ENCODE assay signal across 16 cellular contexts in genomic region chr7:70239930-70240329, GRCh38.
"Had no signal": no experiment of that assay in that cellular context is flagged by ENCODE, and none has a peak within 500 bp of the region (broad histone marks: within the 10 kb centered on the region; RNA-seq: fewer than 3 reads in every experiment).

No MANE protein-coding gene starts in this region.

- H3K4me3 ChIP-seq: colonic mucosa, heart left ventricle, mucosa of descending colon, ovary, right atrium auricular region, sigmoid colon, skin epidermis had no signal

- DNase-seq: colonic mucosa; dermis blood vessel endothelial cell; effector CD4-positive, alpha-beta T cell; foreskin melanocyte; heart left ventricle; hippocampal formation; mammary epithelial cell; mucosa of descending colon; naive thymus-derived CD8-positive, alpha-beta T cell; nucleus accumbens; ovary; sigmoid colon; stimulated activated naive CD4-positive, alpha-beta T cell treated with Interleukin-2 at 50 U/mL for 16 hours; trophoblast cell had no signal

- H3K4me1 ChIP-seq: colonic mucosa, right atrium auricular region, sigmoid colon had no signal

- H3K36me3 ChIP-seq: colonic mucosa, heart left ventricle, ovary, right atrium auricular region, sigmoid colon had no signal

- H3K27ac Mint-ChIP-seq: naive thymus-derived CD8-positive, alpha-beta T cell had no signal

- H3K4me3 Mint-ChIP-seq: naive thymus-derived CD8-positive, alpha-beta T cell had no signal

- H3K9me3 Mint-ChIP-seq: naive thymus-derived CD8-positive, alpha-beta T cell had no signal

- H3K27ac ChIP-seq: colonic mucosa, heart left ventricle, ovary, right atrium auricular region, sigmoid colon, skin epidermis had no signal

- H3K36me3 Mint-ChIP-seq: naive thymus-derived CD8-positive, alpha-beta T cell had no signal

- H3K9me3 ChIP-seq: colonic mucosa, heart left ventricle, mucosa of descending colon, ovary, right atrium auricular region, sigmoid colon had no signal

- H3K27me3 ChIP-seq: colonic mucosa, heart left ventricle, ovary, right atrium auricular region, sigmoid colon had no signal
